ENCODE assay signal across 28 cellular contexts in genomic region chr2:190261851-190262250, GRCh38.
"Had no signal": no experiment of that assay in that cellular context is flagged by ENCODE, and none has a peak within 500 bp of the region (broad histone marks: within the 10 kb centered on the region; RNA-seq: fewer than 3 reads in every experiment).

No MANE protein-coding gene starts in this region.

- DNase-seq: heart right ventricle; islet precursor cell; mesendoderm; naive B cell; natural killer cell; nephron progenitor cell; occipital lobe; retina; right lobe of liver; stimulated activated CD4-positive, alpha-beta T cell treated with anti-CD3 and anti-CD28 coated beads, Interleukin-12 subunit alpha, Interleukin-12 subunit beta, amount 100 ng/mL, for 4 hours; stimulated activated CD4-positive, alpha-beta T cell treated with anti-CD3 and anti-CD28 coated beads, Interleukin-15, amount 100 ng/mL, for 24 hours; stimulated activated CD4-positive, alpha-beta T cell treated with anti-CD3 and anti-CD28 coated beads, Interleukin-2, amount 100 ng/mL, for 24 hours; stimulated activated CD4-positive, alpha-beta T cell treated with anti-CD3 and anti-CD28 coated beads, Interleukin-4, amount 100 ng/mL, for 1 hour; stimulated activated naive B cell treated with anti-CD40 and anti-IgM and Interleukin-4, amounts not matched to agents 10 μg/mL and 1 μg/mL and 100 μg/mL, for 72 hours; stimulated activated naive CD8-positive, alpha-beta T cell treated with anti-CD3 and anti-CD28 coated beads, Interleukin-15, Interleukin-2, amounts not matched to agents 100 U/mL and 50 U/mL, for 24 hours; stomach; testis; thyroid gland; transverse colon; upper lobe of left lung had no signal

- H3K27me3 ChIP-seq: heart right ventricle, hepatocyte, neural progenitor cell, neutrophil, right lobe of liver, stomach, testis, thyroid gland, transverse colon, upper lobe of left lung, vagina had no signal

- H3K4me3 ChIP-seq: heart right ventricle, hepatocyte, lung, neural progenitor cell, right lobe of liver, skin epidermis, stomach, testis, thyroid gland, transverse colon, upper lobe of left lung, vagina had no signal

- H3K27ac ChIP-seq: hepatocyte, neural progenitor cell, neutrophil, parathyroid adenoma, right lobe of liver, skin epidermis, stomach, testis, thyroid gland, transverse colon, upper lobe of left lung, vagina had no signal

- ATAC-seq: left lobe of liver; natural killer cell; right lobe of liver; stimulated activated naive B cell treated with anti-CD40 and anti-IgM and Interleukin-4, amounts not matched to agents 10 μg/mL and 1 μg/mL and 100 μg/mL, for 72 hours; stimulated activated naive CD8-positive, alpha-beta T cell treated with anti-CD3 and anti-CD28 coated beads, Interleukin-15, Interleukin-2, amounts not matched to agents 100 U/mL and 50 U/mL, for 24 hours had no signal

- H3K79me2 ChIP-seq: hepatocyte had no signal

- H3K9me3 ChIP-seq: neutrophil, stomach, testis, thyroid gland, transverse colon, upper lobe of left lung, vagina had no signal

- H2AFZ ChIP-seq: hepatocyte, neural progenitor cell, parathyroid adenoma had no signal

- H3K4me2 ChIP-seq: hepatocyte, neural progenitor cell had no signal

- H3K36me3 ChIP-seq: neural progenitor cell, neutrophil had no signal

- H3K4me1 ChIP-seq: neural progenitor cell, parathyroid adenoma, right lobe of liver, stomach, testis, thyroid gland, transverse colon, upper lobe of left lung, vagina had no signal
